ENCODE assay signal across 20 cellular contexts in the genomic region with DNA sequence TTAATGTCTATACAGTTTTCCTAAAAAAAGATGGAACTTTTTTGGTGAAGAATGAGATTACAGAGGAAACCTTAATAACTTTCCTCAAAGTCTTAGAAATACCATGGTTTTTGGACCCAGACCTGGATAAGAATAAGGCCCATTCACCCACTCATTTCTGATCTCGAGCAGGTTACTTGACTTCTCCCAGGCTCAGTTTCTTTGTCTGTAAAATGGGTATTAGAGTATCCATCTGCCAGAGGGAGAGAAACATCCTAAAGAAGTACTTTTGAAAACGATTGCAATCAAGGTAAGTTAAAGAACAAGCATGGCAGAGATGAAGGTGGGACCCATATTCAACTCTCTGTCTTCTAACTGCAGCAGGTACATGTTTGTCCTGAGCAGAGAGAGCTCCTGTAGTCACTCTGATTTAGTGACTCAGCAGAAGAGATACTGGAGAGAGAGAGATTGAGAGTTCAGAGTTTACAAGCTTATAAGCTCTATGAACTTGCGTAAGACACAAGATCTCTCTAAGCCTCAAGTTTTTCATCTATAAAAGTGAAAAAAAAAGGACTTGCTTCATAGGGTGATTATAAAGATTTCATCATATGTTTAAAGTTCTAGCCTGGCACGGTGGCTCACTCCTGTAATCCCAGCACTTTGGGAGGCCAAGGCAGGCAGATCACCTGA.
"Had no signal": no experiment of that assay in that cellular context is flagged by ENCODE, and none has a peak within 500 bp of the region (broad histone marks: within the 10 kb centered on the region; RNA-seq: fewer than 3 reads in every experiment).

No MANE protein-coding gene starts in this region.

- H3K27ac ChIP-seq: epithelial cell of prostate, foreskin keratinocyte, left ventricle myocardium inferior, right atrium auricular region, stomach, suprapubic skin, transverse colon, uterus, VCaP had no signal

- H3K9me3 ChIP-seq: left ventricle myocardium inferior, right atrium auricular region, stomach, suprapubic skin, transverse colon, uterus had no signal

- DNase-seq: activated CD4-positive, alpha-beta T cell treated with anti-CD3 and anti-CD28 coated beads, Interleukin-2, amount 10 ng/mL, durations not matched to agents 7 days and 5 days; activated CD4-positive, CD25-positive, alpha-beta regulatory T cell treated with anti-CD3 and anti-CD28 coated beads, Interleukin-2, amount 50 U/mL, for 72 hours; activated CD8-positive, alpha-beta T cell treated with anti-CD3 and anti-CD28 coated beads, Interleukin-2, amount 10 ng/mL, durations not matched to agents 7 days and 5 days; activated gamma-delta T cell; activated naive CD4-positive, alpha-beta T cell treated with anti-CD3 and anti-CD28 coated beads, Interleukin-2, amount 50 U/mL, for 16 hours; activated naive CD8-positive, alpha-beta T cell treated with anti-CD3 and anti-CD28 coated beads, Interleukin-2, amount 50 U/mL, for 24 hours; aorta; foreskin keratinocyte; immature natural killer cell; kidney glomerular epithelial cell; left ventricle myocardium inferior; naive thymus-derived CD8-positive, alpha-beta T cell; stimulated activated CD4-positive, alpha-beta T cell treated with anti-CD3 and anti-CD28 coated beads, Interleukin-1b, Interleukin-23, amount 100 ng/mL, for 48 hours; stomach; transverse colon; uterus had no signal

- H3K4me3 ChIP-seq: left ventricle myocardium inferior, right atrium auricular region, stomach, suprapubic skin, transverse colon, uterus had no signal

- H3K4me1 ChIP-seq: foreskin keratinocyte, right atrium auricular region, stomach, suprapubic skin, uterus had no signal

- H3K27me3 ChIP-seq: foreskin keratinocyte, right atrium auricular region, stomach, suprapubic skin, transverse colon, uterus had no signal

- H3K36me3 ChIP-seq: left ventricle myocardium inferior, right atrium auricular region, stomach, suprapubic skin, transverse colon, uterus had no signal
